In the genomic region with DNA sequence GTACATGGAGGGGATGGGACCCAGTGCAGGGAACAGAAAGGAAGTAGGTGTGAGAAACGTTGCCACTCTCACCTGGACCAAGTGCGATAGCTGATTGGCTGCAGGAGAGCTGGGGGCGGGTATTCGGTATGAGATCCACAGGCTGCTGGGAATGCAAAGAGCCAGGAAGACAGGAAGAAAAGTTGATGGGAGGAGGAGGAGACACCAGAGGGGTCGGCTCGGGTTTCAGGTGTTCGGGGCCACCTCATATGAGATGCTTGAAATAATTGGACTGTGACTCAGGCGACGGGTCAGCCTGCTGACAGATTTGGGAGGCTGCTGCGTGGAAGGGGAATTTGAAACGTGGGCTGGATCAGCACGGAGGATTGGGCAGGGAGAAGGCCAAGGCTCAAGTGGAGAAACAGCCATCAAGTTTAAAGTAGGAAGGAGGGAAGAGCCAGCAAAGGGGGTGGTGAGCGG, we compare ENCODE assay signal across 13 cellular contexts.
DNase-seq lines count a peak whose midpoint lies in the region; ATAC-seq, FAIRE-seq and TF ChIP-seq lines count a peak whose summit lies in the region.
"Had no signal": no experiment of that assay in that cellular context is flagged by ENCODE, and none has a peak within 500 bp of the region (broad histone marks: within the 10 kb centered on the region; RNA-seq: fewer than 3 reads in every experiment).

No MANE protein-coding gene starts in this region.

- H3K9ac ChIP-seq in neural progenitor cell, result no peak overlapping the region

- ATAC-seq in lower lobe of right lung (no peak), GM21423 (IDR thresholded peaks at IDR 0.05; ENCODE audit: unreplicated experiment) (no peak), HG02970 (IDR thresholded peaks at IDR 0.05; ENCODE audit: low FRiP score, unreplicated experiment) (no peak)
- ATAC-seq: T-cell had no signal

- peak; percentile 6 for FAIRE-seq in G401.6 (lab: Jason Lieb, UNC)

- H3K4me2 ChIP-seq in neural progenitor cell, result peak overlapping the region; percentile 39

- peaks cover 14% of the 10 kb centered on the region for H3K4me1 Mint-ChIP-seq in chondrocyte (ENCODE audit: low read depth)
- peaks cover 29% of the 10 kb centered on the region for H3K4me1 Mint-ChIP-seq in neural progenitor cell
- H3K4me1 Mint-ChIP-seq: T-cell had no signal

- no peak overlapping the region for H3K4me3 ChIP-seq in neural progenitor cell
- H3K4me3 ChIP-seq in lower lobe of right lung, result no peak overlapping the region
- H3K4me3 ChIP-seq: thyroid gland had no signal

- peaks cover 10% of the 10 kb centered on the region for H3K36me3 ChIP-seq in neural progenitor cell
- peaks cover 34% of the 10 kb centered on the region for H3K36me3 ChIP-seq in lower lobe of right lung

- H3F3A ChIP-seq in neural progenitor cell (ENCODE audit: low read depth), result no peaks in the 10 kb centered on the region

- no peak overlapping the region for H3K27ac ChIP-seq in neural progenitor cell
- no peak overlapping the region for H3K27ac ChIP-seq in lower lobe of right lung
- H3K27ac ChIP-seq: thyroid gland had no signal

- intact Hi-C loops in lower lobe of right lung (cut with DNase I), result no loop called here

- H3K36me3 Mint-ChIP-seq in chondrocyte (ENCODE audit: low read depth), result peaks cover 14% of the 10 kb centered on the region
- peaks cover 12% of the 10 kb centered on the region for H3K36me3 Mint-ChIP-seq in neural progenitor cell

- H3K79me2 ChIP-seq in neural progenitor cell (ENCODE audit: low read depth), result no peaks in the 10 kb centered on the region

- H3K27me3 ChIP-seq in neural progenitor cell (no peaks in the 10 kb centered on the region), lower lobe of right lung (ENCODE audit: low read depth) (no peaks in the 10 kb centered on the region)
- H3K27me3 ChIP-seq: thyroid gland had no signal

- H3K4me1 ChIP-seq in neural progenitor cell, result peaks cover 11% of the 10 kb centered on the region
- no peaks in the 10 kb centered on the region for H3K4me1 ChIP-seq in lower lobe of right lung
- H3K4me1 ChIP-seq: thyroid gland had no signal

- DNase-seq in LoVo (ENCODE audit: low spot score) (peak; percentile 15), chondrocyte (ENCODE audit: low spot score) (no peak), neural progenitor cell (ENCODE audit: low spot score) (peak; percentile 57), lower lobe of right lung (no peak), NCI-H1694 treated with DMSO at 0.1 percent for 48 hours (lab: John Stamatoyannopoulos, UW) (no peak)
- DNase-seq: activated effector memory CD4-positive, alpha-beta T cell treated with Interleukin-2 at 50 U/mL for 16 hours; NCI-H1048; stimulated activated CD4-positive, alpha-beta T cell treated with anti-CD3 and anti-CD28 coated beads, Interleukin-15, amount 100 ng/mL, for 24 hours; T-cell had no signal

- H3K9me3 ChIP-seq in neural progenitor cell (ENCODE audit: low read depth), result no peaks in the 10 kb centered on the region
- no peaks in the 10 kb centered on the region for H3K9me3 ChIP-seq in lower lobe of right lung
- H3K9me3 ChIP-seq: thyroid gland had no signal

- H4K20me1 ChIP-seq in neural progenitor cell (ENCODE audit: low read depth), result no peaks in the 10 kb centered on the region

- H3K9me3 Mint-ChIP-seq in chondrocyte (ENCODE audit: low read depth), result no peaks in the 10 kb centered on the region
- H3K9me3 Mint-ChIP-seq in neural progenitor cell, result no peaks in the 10 kb centered on the region
- H3K9me3 Mint-ChIP-seq: T-cell had no signal

- H2AFZ ChIP-seq in neural progenitor cell (replicated peaks), result no peak overlapping the region

- no peak for TF ChIP-seq CTCF in chondrocyte (IDR thresholded peaks at IDR 0.05)
- no peak for TF ChIP-seq CTCF in neural progenitor cell (IDR thresholded peaks at IDR 0.05)
- TF ChIP-seq CTCF in lower lobe of right lung (IDR thresholded peaks at IDR 0.05), result no peak

- H3K4me3 Mint-ChIP-seq in chondrocyte (ENCODE audit: unreplicated experiment) (peak overlapping the region; percentile 1), neural progenitor cell (peak overlapping the region; percentile 54)
- H3K4me3 Mint-ChIP-seq: T-cell had no signal

- H3K27me3 Mint-ChIP-seq in chondrocyte (ENCODE audit: low read depth), result no peaks in the 10 kb centered on the region
- H3K27me3 Mint-ChIP-seq in neural progenitor cell (ENCODE audit: insufficient read depth, low read depth), result no peaks in the 10 kb centered on the region
- H3K27me3 Mint-ChIP-seq: T-cell had no signal

- peak overlapping the region; percentile 15 for H3K27ac Mint-ChIP-seq in chondrocyte (ENCODE audit: unreplicated experiment)
- peak overlapping the region; percentile 62 for H3K27ac Mint-ChIP-seq in neural progenitor cell

Comparison
In these comparisons a context has a peak if more than half of its experiments do, and no peak if none do; other contexts are left out.
1. DNase-seq: peak in LoVo (single experiment) and neural progenitor cell (single experiment); none in chondrocyte (single experiment), lower lobe of right lung (single experiment) and NCI-H1694 treated with DMSO at 0.1 percent for 48 hours (single experiment).